Comparison of ENCODE assay signal across 16 cellular contexts in genomic region chr10:84523509-84523908, GRCh38.
DNase-seq lines count a peak whose midpoint lies in the region; ATAC-seq, FAIRE-seq and TF ChIP-seq lines count a peak whose summit lies in the region.
"Had no signal": no experiment of that assay in that cellular context is flagged by ENCODE, and none has a peak within 500 bp of the region (broad histone marks: within the 10 kb centered on the region; RNA-seq: fewer than 3 reads in every experiment).

No MANE protein-coding gene starts in this region.

- H3K9ac ChIP-seq in endothelial cell of umbilical vein (replicated peaks; ENCODE audit: extremely low read depth, insufficient read depth, low read length) (no peak overlapping the region), smooth muscle cell (ENCODE audit: low read depth) (no peak overlapping the region)

- no peak overlapping the region for H3K4me3 Mint-ChIP-seq in chondrocyte (ENCODE audit: unreplicated experiment)
- H3K4me3 Mint-ChIP-seq: activated CD4-positive, alpha-beta T cell treated with anti-CD3 and anti-CD28 coated beads, Interleukin-2, amount 10 ng/mL, durations not matched to agents 7 days and 5 days; activated T-cell treated with anti-CD3 and anti-CD28 coated beads, Interleukin-2, amount 50 U/mL, for 24 hours; T-helper 1 cell treated with Interleukin-12 subunit alpha and Interleukin-12 subunit beta and Interleukin-4 antibody, amounts not matched to agents 30 μg/mL and 1 μg/mL, for 36 hours had no signal

- H4K20me1 ChIP-seq in endothelial cell of umbilical vein (replicated peaks; ENCODE audit: control insufficient read depth, extremely low read depth, insufficient read depth, low read length) (no peaks in the 10 kb centered on the region), smooth muscle cell (ENCODE audit: low read depth) (no peaks in the 10 kb centered on the region)

- H3K79me2 ChIP-seq in endothelial cell of umbilical vein (ENCODE audit: control insufficient read depth, insufficient read depth, low read length) (no peaks in the 10 kb centered on the region), smooth muscle cell (ENCODE audit: low read depth) (no peaks in the 10 kb centered on the region)

- dilution Hi-C loops in endothelial cell of umbilical vein (cut with MboI; ENCODE audit: extremely low pct_ligation_motif_present, low sequenced_read_pairs), result no loop called here

- no peaks in the 10 kb centered on the region for H3K27me3 ChIP-seq in endothelial cell of umbilical vein (ENCODE audit: control insufficient read depth in 2 of 2, insufficient read depth in 2 of 2, low read length in 2 of 2)
- no peaks in the 10 kb centered on the region for H3K27me3 ChIP-seq in smooth muscle cell (ENCODE audit: low read depth)
- H3K27me3 ChIP-seq in left lung, result no peaks in the 10 kb centered on the region
- no peaks in the 10 kb centered on the region for H3K27me3 ChIP-seq in right cardiac atrium (ENCODE audit: control insufficient read depth, insufficient read depth)

- H3K4me2 ChIP-seq in endothelial cell of umbilical vein (ENCODE audit: insufficient read depth, low read length), result no peak overlapping the region
- peak overlapping the region; percentile 38 for H3K4me2 ChIP-seq in smooth muscle cell

- no peak for ATAC-seq in left lung
- ATAC-seq in right cardiac atrium, result no peak
- ATAC-seq: Panc1 had no signal

- peaks cover 4% of the 10 kb centered on the region for H3K4me1 Mint-ChIP-seq in chondrocyte (ENCODE audit: low read depth)

- no peak for FAIRE-seq in endothelial cell of umbilical vein (lab: Jason Lieb, UNC)
- FAIRE-seq: D721Med had no signal

- intact Hi-C loops in endothelial cell of umbilical vein (cut with micrococcal nuclease), result no loop called here
- intact Hi-C loops in left lung (cut with DNase I), result no loop called here
- intact Hi-C loops in right cardiac atrium (cut with DNase I), result no loop called here

- peaks cover 13% of the 10 kb centered on the region for H3F3A ChIP-seq in smooth muscle cell (ENCODE audit: low read depth)

- POLR2A ChIA-PET in endothelial cell of umbilical vein (lab: Charles Lee), result no interaction called here

- H3K27ac ChIP-seq in endothelial cell of umbilical vein (ENCODE audit: insufficient read depth, low read depth, low read length), result no peak overlapping the region
- peak overlapping the region; percentile 76 for H3K27ac ChIP-seq in smooth muscle cell (ENCODE audit: low read depth)
- H3K27ac ChIP-seq in left lung, result no peak overlapping the region
- no peak overlapping the region for H3K27ac ChIP-seq in right cardiac atrium (ENCODE audit: low read length)
- H3K27ac ChIP-seq: HL-60, skin epidermis had no signal

- H3K9me1 ChIP-seq in endothelial cell of umbilical vein (replicated peaks; ENCODE audit: control insufficient read depth, extremely low read depth, insufficient read depth, low read length), result no peaks in the 10 kb centered on the region

- CTCF ChIA-PET in endothelial cell of umbilical vein (lab: Charles Lee), result interaction anchor here (0.7 to 2.3 kb wide), 9 partner anchors 11 to 259 kb away, joined by 3 to 12 read pairs (median 4); no protein-coding TSS in a partner anchor

- TF ChIP-seq CTCF in endothelial cell of umbilical vein (IDR thresholded peaks at IDR 0.05; ENCODE audit: extremely low read depth in 1 of 2, insufficient read depth in 1 of 2, low read depth in 1 of 2, low read length in 2 of 2) (no peak), smooth muscle cell (IDR thresholded peaks at IDR 0.05; ENCODE audit: borderline replicate concordance, insufficient read depth, poor library complexity, severe bottlenecking) (no peak), chondrocyte (IDR thresholded peaks at IDR 0.05) (no peak), left lung (IDR thresholded peaks at IDR 0.05) (no peak)

- WGBS in smooth muscle cell (ENCODE audit: low lambda C conversion rate), result 16% methylated on average over 5 of the region's 5 CpGs
- WGBS in right cardiac atrium, result 37% methylated on average over 5 of the region's 5 CpGs

- H3K36me3 ChIP-seq in endothelial cell of umbilical vein (ENCODE audit: control insufficient read depth in 2 of 2, extremely low read depth in 1 of 2, insufficient read depth in 2 of 2, low read length in 2 of 2) (no peaks in the 10 kb centered on the region), smooth muscle cell (ENCODE audit: low read depth) (no peaks in the 10 kb centered on the region), left lung (no peaks in the 10 kb centered on the region)

- H3K36me3 Mint-ChIP-seq in chondrocyte (ENCODE audit: low read depth), result no peaks in the 10 kb centered on the region

- no peak overlapping the region for H3K27ac Mint-ChIP-seq in chondrocyte (ENCODE audit: unreplicated experiment)
- H3K27ac Mint-ChIP-seq: activated CD4-positive, alpha-beta T cell treated with anti-CD3 and anti-CD28 coated beads, Interleukin-2, amount 10 ng/mL, durations not matched to agents 7 days and 5 days; activated T-cell treated with anti-CD3 and anti-CD28 coated beads, Interleukin-2, amount 50 U/mL, for 24 hours; T-helper 1 cell treated with Interleukin-12 subunit alpha and Interleukin-12 subunit beta and Interleukin-4 antibody, amounts not matched to agents 30 μg/mL and 1 μg/mL, for 36 hours had no signal

- BruUV-seq in endothelial cell of umbilical vein (replicated peaks; lab: Mats Ljungman, UMichigan), result no TSS peak

- DNase-seq in NCI-H748 (lab: John Stamatoyannopoulos, UW; ENCODE audit: unreplicated experiment), result peak; percentile 68
- no peak for DNase-seq in NCI-H748 treated with DMSO at 0.1 percent for 48 hours (lab: John Stamatoyannopoulos, UW)
- peak; percentile 81 for DNase-seq in NCI-H69 (lab: John Stamatoyannopoulos, UW)
- peak; percentile 53 for DNase-seq in endothelial cell of umbilical vein (ENCODE audit: low read depth, low spot score)
- no peak for DNase-seq in smooth muscle cell (lab: John Stamatoyannopoulos, UW; ENCODE audit: unreplicated experiment)
- no peak for DNase-seq in chondrocyte (ENCODE audit: low spot score)
- DNase-seq in left lung, result no peak
- no peak for DNase-seq in right cardiac atrium
- DNase-seq: activated CD4-positive, alpha-beta T cell treated with anti-CD3 and anti-CD28 coated beads, Interleukin-2, amount 10 ng/mL, durations not matched to agents 7 days and 5 days; activated T-cell treated with anti-CD3 and anti-CD28 coated beads, Interleukin-2, amount 50 U/mL, for 24 hours; midbrain had no signal

- H3K9me3 ChIP-seq in endothelial cell of umbilical vein (replicated peaks; ENCODE audit: control insufficient read depth, insufficient read depth, low read length) (no peaks in the 10 kb centered on the region), smooth muscle cell (replicated peaks; ENCODE audit: low read depth) (no peaks in the 10 kb centered on the region), left lung (peaks cover 0 to 11% of the 10 kb centered on the region in 2 donors), right cardiac atrium (ENCODE audit: control insufficient read depth, low read length) (no peaks in the 10 kb centered on the region)

- peaks cover 13% of the 10 kb centered on the region for H3K9me3 Mint-ChIP-seq in chondrocyte (ENCODE audit: low read depth)

- H3K4me3 ChIP-seq in endothelial cell of umbilical vein (replicated peaks in 1 of 3; ENCODE audit: insufficient read depth in 1 of 3, low read depth in 1 of 3, low read length in 3 of 3) (no peak overlapping the region), smooth muscle cell (no peak overlapping the region), left lung (no peak overlapping the region), right cardiac atrium (ENCODE audit: low read length) (no peak overlapping the region)
- H3K4me3 ChIP-seq: skin epidermis had no signal

- no peak overlapping the region for H2AFZ ChIP-seq in endothelial cell of umbilical vein (ENCODE audit: low read depth, low read length)
- H2AFZ ChIP-seq in smooth muscle cell (ENCODE audit: low read depth), result no peak overlapping the region

- H3K4me1 ChIP-seq in endothelial cell of umbilical vein (ENCODE audit: control insufficient read depth, extremely low read depth, insufficient read depth, low read length) (peaks cover 12% of the 10 kb centered on the region), smooth muscle cell (ENCODE audit: low read depth) (peaks cover 22% of the 10 kb centered on the region), left lung (no peaks in the 10 kb centered on the region), right cardiac atrium (ENCODE audit: control insufficient read depth, insufficient read depth, low read length) (no peaks in the 10 kb centered on the region)

- no peaks in the 10 kb centered on the region for H3K27me3 Mint-ChIP-seq in chondrocyte (ENCODE audit: low read depth)
- H3K27me3 Mint-ChIP-seq: activated CD4-positive, alpha-beta T cell treated with anti-CD3 and anti-CD28 coated beads, Interleukin-2, amount 10 ng/mL, durations not matched to agents 7 days and 5 days; activated T-cell treated with anti-CD3 and anti-CD28 coated beads, Interleukin-2, amount 50 U/mL, for 24 hours had no signal

- TF ChIP-seq POLR2A in endothelial cell of umbilical vein (IDR thresholded peaks at IDR 0.05; ENCODE audit: low read depth, low read length), result no peak

TF ChIP-seq in endothelial cell of umbilical vein, 7 proteins besides CTCF, POLR2A, EP300 and RAD21:
- TF ChIP-seq MAX (IDR thresholded peaks at IDR 0.05; ENCODE audit: insufficient read depth, insufficient read length) (no peak), EZH2 (IDR thresholded peaks at IDR 0.05; ENCODE audit: borderline replicate concordance, low read depth, low read length, severe bottlenecking) (no peak), MYC (IDR thresholded peaks at IDR 0.05; ENCODE audit: low read depth, low read length) (no peak), GATA2 (IDR thresholded peaks at IDR 0.05; ENCODE audit: insufficient read depth, insufficient read length, low read depth, low read length) (no peak), FOS (IDR thresholded peaks at IDR 0.05; ENCODE audit: borderline replicate concordance, insufficient read depth, low read length) (no peak), JUN (IDR thresholded peaks at IDR 0.05; ENCODE audit: borderline replicate concordance, insufficient read depth, insufficient read length, low read depth) (no peak), POLR2AphosphoS5 (IDR thresholded peaks at IDR 0.05; ENCODE audit: insufficient read depth, low read depth, low read length) (no peak)
TF ChIP-seq in endothelial cell of umbilical vein: peak in this region for 0.

Comparison
In these comparisons a context has a peak if more than half of its experiments do, and no peak if none do; other contexts are left out.
1. DNase-seq: peak in NCI-H748 (single experiment), NCI-H69 (single experiment) and endothelial cell of umbilical vein (single experiment); none in NCI-H748 treated with DMSO at 0.1 percent for 48 hours (single experiment), smooth muscle cell (single experiment), chondrocyte (single experiment), left lung (0 of 2) and right cardiac atrium (0 of 3).